In the genomic region with DNA sequence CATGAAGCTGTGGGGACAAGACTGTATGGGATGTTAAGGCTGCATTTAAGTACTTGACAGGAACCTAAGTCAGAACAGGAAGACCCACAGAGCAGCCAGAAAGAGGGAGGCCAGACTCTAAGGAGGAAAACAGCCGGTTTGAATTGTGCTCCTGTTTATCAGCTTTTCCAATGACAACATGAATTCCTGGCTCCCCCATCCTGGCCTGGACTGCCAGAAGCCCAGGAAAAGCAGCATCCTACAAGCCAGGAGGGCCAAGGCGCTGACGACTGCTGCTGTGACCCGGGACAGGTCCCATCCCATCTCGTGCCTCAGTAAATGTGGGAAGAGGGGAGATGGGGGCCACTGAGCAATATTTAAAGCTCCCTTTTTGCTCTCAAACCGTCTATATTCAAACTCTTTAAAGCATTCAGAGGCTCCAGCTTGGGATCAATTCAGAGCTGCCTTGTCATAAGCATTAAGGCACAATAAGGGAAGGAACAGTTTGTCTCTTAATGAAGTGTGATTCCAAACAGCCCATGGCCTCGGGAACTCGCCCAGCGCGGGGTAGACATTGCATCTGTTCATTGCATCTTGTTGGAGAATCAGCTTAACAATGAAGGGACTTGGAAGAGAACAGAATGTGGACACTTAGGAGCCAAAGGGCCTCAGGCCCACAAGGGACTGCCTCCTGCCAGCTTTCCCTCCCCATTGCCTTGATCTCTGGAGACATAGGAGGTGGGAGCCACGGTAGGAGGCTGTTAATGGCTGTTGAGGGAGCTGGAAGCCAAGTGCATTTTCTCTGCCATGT, we compare ENCODE assay signal across 23 cellular contexts. TPM values are rescaled to one million over a fixed set of nuclear protein-coding genes. Genes with fewer than 3 reads are reported as not detected.
DNase-seq lines count a peak whose midpoint lies in the region; ATAC-seq and TF ChIP-seq lines count a peak whose summit lies in the region.
"Had no signal": no experiment of that assay in that cellular context is flagged by ENCODE, and none has a peak within 500 bp of the region (broad histone marks: within the 10 kb centered on the region; RNA-seq: fewer than 3 reads in every experiment).

No MANE protein-coding gene starts in this region.

- TF ChIP-seq EP300 in sigmoid colon (IDR thresholded peaks at IDR 0.05) = no peak

- H3K4me1 Mint-ChIP-seq in immature natural killer cell (peaks cover 59 to 88% of the 10 kb centered on the region in 2 donors), glutamatergic neuron (ENCODE audit: low read depth, unreplicated experiment) (peaks cover 3% of the 10 kb centered on the region), Calu3 (ENCODE audit: low read depth, unreplicated experiment) (no peaks in the 10 kb centered on the region)
- H3K4me1 Mint-ChIP-seq: activated B cell treated with CpG ODN at 0.5 μM for 24 hours; activated naive CD4-positive, alpha-beta T cell treated with anti-CD3 and anti-CD28 coated beads, Interleukin-2, amount 10 ng/mL, durations not matched to agents 7 days and 5 days; stimulated activated naive CD8-positive, alpha-beta T cell treated with anti-CD3 and anti-CD28 coated beads, Interleukin-15, amount 100 ng/mL, for 72 hours had no signal

- peaks cover 0 to 6% (median 0%) of the 10 kb centered on the region in 4 donors for H3K36me3 ChIP-seq in sigmoid colon
- H3K36me3 ChIP-seq in MG63 = no peaks in the 10 kb centered on the region

- 63 to 67% methylated on average over 11 of the region's 11 CpGs for whole genome bisulfite sequencing in sigmoid colon, 2 donors

- H3K9me3 ChIP-seq in sigmoid colon = no peaks in the 10 kb centered on the region
- H3K9me3 ChIP-seq in MG63 = no peaks in the 10 kb centered on the region

- ATAC-seq in GM18870 (IDR thresholded peaks at IDR 0.05; ENCODE audit: unreplicated experiment) = no peak
- ATAC-seq: activated CD8-positive, alpha-beta T cell treated with anti-CD3 and anti-CD28 coated beads, Interleukin-2, amount 10 ng/mL, durations not matched to agents 7 days and 5 days; foreskin keratinocyte; left lobe of liver; PC-3; stimulated activated naive CD8-positive, alpha-beta T cell treated with anti-CD3 and anti-CD28 coated beads, Interleukin-15, amount 100 ng/mL, for 72 hours had no signal

- H3K36me3 Mint-ChIP-seq in immature natural killer cell (peaks cover 43 to 57% (median 50%) of the 10 kb centered on the region in 3 donors), glutamatergic neuron (ENCODE audit: unreplicated experiment) (peaks cover 3% of the 10 kb centered on the region), Calu3 (ENCODE audit: insufficient read depth, unreplicated experiment) (no peaks in the 10 kb centered on the region)
- H3K36me3 Mint-ChIP-seq: activated naive CD4-positive, alpha-beta T cell treated with anti-CD3 and anti-CD28 coated beads, Interleukin-2, amount 10 ng/mL, durations not matched to agents 7 days and 5 days had no signal

- no peaks in the 10 kb centered on the region for H3K4me1 ChIP-seq in sigmoid colon
- H3K4me1 ChIP-seq: foreskin keratinocyte had no signal

- H3K27ac Mint-ChIP-seq in immature natural killer cell = peak overlapping the region in 5 of 6 donors; percentile 34 to 92 (median 84)
- H3K27ac Mint-ChIP-seq in glutamatergic neuron (ENCODE audit: unreplicated experiment) = no peak overlapping the region
- H3K27ac Mint-ChIP-seq in Calu3 (ENCODE audit: unreplicated experiment) = no peak overlapping the region
- H3K27ac Mint-ChIP-seq: activated B cell treated with CpG ODN at 0.5 μM for 24 hours; activated CD8-positive, alpha-beta T cell treated with anti-CD3 and anti-CD28 coated beads, Interleukin-2, amount 10 ng/mL, durations not matched to agents 7 days and 5 days had no signal

- CTCF ChIA-PET in Calu3 (lab: Charles Lee) = no interaction called here

- peak; percentile 72 for DNase-seq in Ammon's horn (ENCODE audit: low spot score)
- DNase-seq in immature natural killer cell = no peak
- peak; percentile 93 for DNase-seq in sigmoid colon
- DNase-seq in MG63 = no peak
- no peak for DNase-seq in glutamatergic neuron
- no peak for DNase-seq in Calu3
- DNase-seq: activated B cell treated with CpG ODN at 0.5 μM for 24 hours; activated CD8-positive, alpha-beta T cell treated with anti-CD3 and anti-CD28 coated beads, Interleukin-2, amount 10 ng/mL, durations not matched to agents 7 days and 5 days; activated naive CD4-positive, alpha-beta T cell treated with anti-CD3 and anti-CD28 coated beads, Interleukin-2, amount 10 ng/mL, durations not matched to agents 7 days and 5 days; activated T-cell treated with anti-CD3 and anti-CD28 coated beads, Interleukin-2, amount 50 U/mL, for 48 hours; foreskin keratinocyte; GF-D8; NCI-H187; NCI-H226; NCI-H82; PC-3; stimulated activated naive CD8-positive, alpha-beta T cell treated with anti-CD3 and anti-CD28 coated beads, Interleukin-15, amount 100 ng/mL, for 72 hours had no signal

- no peak overlapping the region for H3K4me3 ChIP-seq in sigmoid colon
- no peak overlapping the region for H3K4me3 ChIP-seq in MG63
- H3K4me3 ChIP-seq: coronary artery had no signal

- no peak for TF ChIP-seq POLR2A in sigmoid colon (IDR thresholded peaks at IDR 0.05)

- H3K27ac ChIP-seq in cingulate gyrus (ENCODE audit: low read depth, low read length) (peak overlapping the region; percentile 44), sigmoid colon (peak overlapping the region; percentile 33 to 63 (median 57))
- H3K27ac ChIP-seq: foreskin keratinocyte had no signal

- TF ChIP-seq CTCF in sigmoid colon (IDR thresholded peaks at IDR 0.05) (no peak), glutamatergic neuron (IDR thresholded peaks at IDR 0.05; ENCODE audit: partially characterized antibody, unreplicated experiment) (no peak), Calu3 (IDR thresholded peaks at IDR 0.05; ENCODE audit: unreplicated experiment) (no peak)

- intact Hi-C loops in sigmoid colon (cut with DNase I) = no loop called here
- intact Hi-C loops in Calu3 (cut with micrococcal nuclease; ENCODE audit: unreplicated experiment) = no loop called here

- H3K4me3 Mint-ChIP-seq in immature natural killer cell (no peak overlapping the region), glutamatergic neuron (ENCODE audit: unreplicated experiment) (no peak overlapping the region), Calu3 (ENCODE audit: low read depth, unreplicated experiment) (no peak overlapping the region)
- H3K4me3 Mint-ChIP-seq: activated B cell treated with CpG ODN at 0.5 μM for 24 hours; activated CD8-positive, alpha-beta T cell treated with anti-CD3 and anti-CD28 coated beads, Interleukin-2, amount 10 ng/mL, durations not matched to agents 7 days and 5 days; activated naive CD4-positive, alpha-beta T cell treated with anti-CD3 and anti-CD28 coated beads, Interleukin-2, amount 10 ng/mL, durations not matched to agents 7 days and 5 days; CD14-positive monocyte; stimulated activated naive CD8-positive, alpha-beta T cell treated with anti-CD3 and anti-CD28 coated beads, Interleukin-15, amount 100 ng/mL, for 72 hours had no signal

- no TSS peak for BruUV-seq in Calu3 (replicated peaks; lab: Mats Ljungman, UMichigan)

- H3K9me3 Mint-ChIP-seq in immature natural killer cell = peaks cover 0 to 1% (median 0%) of the 10 kb centered on the region in 6 donors
- H3K9me3 Mint-ChIP-seq in glutamatergic neuron (ENCODE audit: unreplicated experiment) = no peaks in the 10 kb centered on the region
- no peaks in the 10 kb centered on the region for H3K9me3 Mint-ChIP-seq in Calu3 (ENCODE audit: low read depth, unreplicated experiment)
- H3K9me3 Mint-ChIP-seq: activated B cell treated with CpG ODN at 0.5 μM for 24 hours; activated naive CD4-positive, alpha-beta T cell treated with anti-CD3 and anti-CD28 coated beads, Interleukin-2, amount 10 ng/mL, durations not matched to agents 7 days and 5 days; stimulated activated naive CD8-positive, alpha-beta T cell treated with anti-CD3 and anti-CD28 coated beads, Interleukin-15, amount 100 ng/mL, for 72 hours had no signal

- H3K27me3 Mint-ChIP-seq in immature natural killer cell (ENCODE audit: low read depth in 3 of 3) (peaks cover 0 to 10% (median 0%) of the 10 kb centered on the region in 3 donors), glutamatergic neuron (ENCODE audit: unreplicated experiment) (peaks cover 11% of the 10 kb centered on the region), Calu3 (ENCODE audit: unreplicated experiment) (peaks cover 52% of the 10 kb centered on the region)

- H3K27me3 ChIP-seq in sigmoid colon (no peaks in the 10 kb centered on the region), MG63 (no peaks in the 10 kb centered on the region)
- H3K27me3 ChIP-seq: foreskin keratinocyte had no signal

RNA-seq across cellular contexts. Expression of a gene that starts 49.6 kb away (rescaled TPM):
- polyA plus RNA-seq in immature natural killer cell (10 to 100 TPM; 32.5 to 83.7 (median 49.6) TPM), sigmoid colon (1 to 10 TPM; 3.0 to 8.8 (median 6.5) TPM)
- total RNA-seq in sigmoid colon (10 to 100 TPM in 3 of 4 donors, 1 to 10 TPM in 1; 10.0 to 14.8 (median 12.0) TPM), glutamatergic neuron (ENCODE audit: unreplicated experiment) (not detected), Calu3 (2022) (not detected in 2 replicates)
- total RNA-seq in MG63 (2014; rRNA removed; shearing (Covaris generic); ENCODE audit: low replicate concordance) = 1.3 and 1.5 TPM in 2 replicates
- total RNA-seq: foreskin keratinocyte; PC-3; T-helper 2 cell treated with Interferon-gamma antibody and Interleukin-4, amounts not matched to agents 100 ng/mL and 5 ng/mL, for 36 hours had no signal
- polyA plus RNA-seq: foreskin keratinocyte had no signal

Comparison
In these comparisons a context has a peak if more than half of its experiments do, and no peak if none do; other contexts are left out.
1. DNase-seq: peak in Ammon's horn (single experiment) and sigmoid colon (single experiment); none in immature natural killer cell (0 of 3), MG63 (single experiment), glutamatergic neuron (single experiment) and Calu3 (single experiment).
2. H3K27ac Mint-ChIP-seq: peak in immature natural killer cell (5 of 6); none in glutamatergic neuron (single experiment) and Calu3 (single experiment).